2 cellular contexts compared by ENCODE assay signal in genomic region chr5:140630296-140630695, GRCh38.
TF ChIP-seq lines count a peak whose summit lies in the region.

No MANE protein-coding gene starts in this region.

TF ChIP-seq in liver, 16 proteins besides CTCF, POLR2A, EP300 and RAD21:
- no peak for TF ChIP-seq RXRA (IDR thresholded peaks at IDR 0.05)

TF ChIP-seq in HepG2, 621 proteins besides CTCF, POLR2A, EP300 and RAD21:
- TF ChIP-seq ZNF431 (CRISPR knock-in tag; IDR thresholded peaks at IDR 0.05; ENCODE audit: borderline replicate concordance, low read depth) = no peak
- no peak for TF ChIP-seq ZNF281 (CRISPR knock-in tag; IDR thresholded peaks at IDR 0.05; ENCODE audit: borderline replicate concordance)
- no peak for TF ChIP-seq ZNF251 (CRISPR knock-in tag; IDR thresholded peaks at IDR 0.05)
- no peak for TF ChIP-seq ZNF780A (CRISPR knock-in tag; IDR thresholded peaks at IDR 0.05)
- TF ChIP-seq, protein P1, sequence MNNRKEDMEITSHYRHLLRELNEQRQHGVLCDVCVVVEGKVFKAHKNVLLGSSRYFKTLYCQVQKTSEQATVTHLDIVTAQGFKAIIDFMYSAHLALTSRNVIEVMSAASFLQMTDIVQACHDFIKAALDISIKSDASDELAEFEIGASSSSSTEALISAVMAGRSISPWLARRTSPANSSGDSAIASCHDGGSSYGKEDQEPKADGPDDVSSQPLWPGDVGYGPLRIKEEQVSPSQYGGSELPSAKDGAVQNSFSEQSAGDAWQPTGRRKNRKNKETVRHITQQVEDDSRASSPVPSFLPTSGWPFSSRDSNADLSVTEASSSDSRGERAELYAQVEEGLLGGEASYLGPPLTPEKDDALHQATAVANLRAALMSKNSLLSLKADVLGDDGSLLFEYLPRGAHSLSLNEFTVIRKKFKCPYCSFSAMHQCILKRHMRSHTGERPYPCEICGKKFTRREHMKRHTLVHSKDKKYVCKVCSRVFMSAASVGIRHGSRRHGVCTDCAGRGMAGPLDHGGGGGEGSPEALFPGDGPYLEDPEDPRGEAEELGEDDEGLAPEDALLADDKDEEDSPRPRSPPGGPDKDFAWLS (CRISPR knock-in tag; IDR thresholded peaks at IDR 0.05; ENCODE audit: borderline replicate concordance) = no peak
- TF ChIP-seq ARID2 (CRISPR knock-in tag; IDR thresholded peaks at IDR 0.05; ENCODE audit: borderline replicate concordance) = no peak
- TF ChIP-seq ZNF543 (CRISPR knock-in tag; IDR thresholded peaks at IDR 0.05) = no peak
- no peak for TF ChIP-seq ZNF296 (CRISPR knock-in tag; conservative IDR thresholded peaks at IDR 0.05)
- TF ChIP-seq RERE (CRISPR knock-in tag; IDR thresholded peaks at IDR 0.05; ENCODE audit: low read depth) = no peak
- TF ChIP-seq ARNT2 (CRISPR knock-in tag; IDR thresholded peaks at IDR 0.05; ENCODE audit: low read depth) = no peak
- no peak for TF ChIP-seq MZF1 (CRISPR knock-in tag; IDR thresholded peaks at IDR 0.05; ENCODE audit: borderline replicate concordance)
- TF ChIP-seq YEATS2 (CRISPR knock-in tag; IDR thresholded peaks at IDR 0.05; ENCODE audit: borderline replicate concordance) = no peak
- TF ChIP-seq FOXK2 (IDR thresholded peaks at IDR 0.05) = no peak
- TF ChIP-seq, protein P2, sequence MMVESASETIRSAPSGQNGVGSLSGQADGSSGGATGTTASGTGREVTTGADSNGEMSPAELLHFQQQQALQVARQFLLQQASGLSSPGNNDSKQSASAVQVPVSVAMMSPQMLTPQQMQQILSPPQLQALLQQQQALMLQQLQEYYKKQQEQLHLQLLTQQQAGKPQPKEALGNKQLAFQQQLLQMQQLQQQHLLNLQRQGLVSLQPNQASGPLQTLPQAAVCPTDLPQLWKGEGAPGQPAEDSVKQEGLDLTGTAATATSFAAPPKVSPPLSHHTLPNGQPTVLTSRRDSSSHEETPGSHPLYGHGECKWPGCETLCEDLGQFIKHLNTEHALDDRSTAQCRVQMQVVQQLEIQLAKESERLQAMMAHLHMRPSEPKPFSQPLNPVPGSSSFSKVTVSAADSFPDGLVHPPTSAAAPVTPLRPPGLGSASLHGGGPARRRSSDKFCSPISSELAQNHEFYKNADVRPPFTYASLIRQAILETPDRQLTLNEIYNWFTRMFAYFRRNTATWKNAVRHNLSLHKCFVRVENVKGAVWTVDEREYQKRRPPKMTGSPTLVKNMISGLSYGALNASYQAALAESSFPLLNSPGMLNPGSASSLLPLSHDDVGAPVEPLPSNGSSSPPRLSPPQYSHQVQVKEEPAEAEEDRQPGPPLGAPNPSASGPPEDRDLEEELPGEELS (CRISPR knock-in tag; IDR thresholded peaks at IDR 0.05) = no peak
- no peak for TF ChIP-seq ZNF253 (CRISPR knock-in tag; IDR thresholded peaks at IDR 0.05; ENCODE audit: borderline replicate concordance)
- TF ChIP-seq ZNF207 (IDR thresholded peaks at IDR 0.05; ENCODE audit: borderline replicate concordance) = no peak
- TF ChIP-seq ATF6 (CRISPR knock-in tag; conservative IDR thresholded peaks at IDR 0.05) = no peak
- TF ChIP-seq BRCA1 (CRISPR knock-in tag; IDR thresholded peaks at IDR 0.05) = no peak
- TF ChIP-seq KDM3A (CRISPR knock-in tag; IDR thresholded peaks at IDR 0.05; ENCODE audit: low read depth) = no peak
- no peak for TF ChIP-seq ESRRA (CRISPR knock-in tag; IDR thresholded peaks at IDR 0.05; ENCODE audit: low read depth)
